In genomic region chr10:12394236-12395033, GRCh38 we compare ENCODE assay signal across 2 cellular contexts.
TF ChIP-seq lines count a peak whose summit lies in the region.

No MANE protein-coding gene starts in this region.

TF ChIP-seq in HepG2, 621 proteins besides CTCF, POLR2A, EP300 and RAD21:
- TF ChIP-seq KDM2A (CRISPR knock-in tag; IDR thresholded peaks at IDR 0.05; ENCODE audit: borderline replicate concordance, low read depth) (no peak), FOXO1 (CRISPR knock-in tag; IDR thresholded peaks at IDR 0.05) (no peak), PRPF4 (IDR thresholded peaks at IDR 0.05; ENCODE audit: low read depth, low read length, poor library complexity, severe bottlenecking) (no peak), TOPORS (CRISPR knock-in tag; IDR thresholded peaks at IDR 0.05) (no peak), TFDP2 (CRISPR knock-in tag; IDR thresholded peaks at IDR 0.05) (no peak), SP1 (IDR thresholded peaks at IDR 0.05) (no peak), SP1 (CRISPR knock-in tag; IDR thresholded peaks at IDR 0.05) (no peak)

TF ChIP-seq in SK-N-SH, 30 proteins besides CTCF, POLR2A, EP300 and RAD21:
- TF ChIP-seq TAF1 (IDR thresholded peaks at IDR 0.05; ENCODE audit: borderline replicate concordance, low read depth, low read length) (no peak), RFX5 (IDR thresholded peaks at IDR 0.05; ENCODE audit: low read length) (no peak), REST (IDR thresholded peaks at IDR 0.05; ENCODE audit: low read depth, low read length) (no peak), PBX3 (IDR thresholded peaks at IDR 0.05) (no peak), USF2 (IDR thresholded peaks at IDR 0.05; ENCODE audit: borderline replicate concordance, low read depth, low read length) (no peak), GATA2 (CRISPR knock-in tag; IDR thresholded peaks at IDR 0.05) (no peak), SIN3A (IDR thresholded peaks at IDR 0.05; ENCODE audit: borderline replicate concordance, low read depth, low read length) (no peak), TCF12 (IDR thresholded peaks at IDR 0.05) (no peak), USF1 (IDR thresholded peaks at IDR 0.05; ENCODE audit: borderline replicate concordance, low read depth) (no peak), POLR2AphosphoS5 (IDR thresholded peaks at IDR 0.05; ENCODE audit: low read depth, low read length) (no peak), NRF1 (IDR thresholded peaks at IDR 0.05; ENCODE audit: low read depth, low read length) (no peak), RCOR1 (IDR thresholded peaks at IDR 0.05; ENCODE audit: low read length) (no peak), ELF1 (IDR thresholded peaks at IDR 0.05) (no peak), IRF3 (IDR thresholded peaks at IDR 0.05; ENCODE audit: low read depth, low read length) (no peak)
